Comparison of ENCODE assay signal across 16 cellular contexts in genomic region chr6:104531591-104531990, GRCh38.
"Had no signal": no experiment of that assay in that cellular context is flagged by ENCODE, and none has a peak within 500 bp of the region (broad histone marks: within the 10 kb centered on the region; RNA-seq: fewer than 3 reads in every experiment).

No MANE protein-coding gene starts in this region.

- H3K9me3 Mint-ChIP-seq: activated naive CD4-positive, alpha-beta T cell treated with anti-CD3 and anti-CD28 coated beads, Interleukin-2, amount 50 U/mL, for 24 hours; naive thymus-derived CD8-positive, alpha-beta T cell had no signal

- ATAC-seq: foreskin keratinocyte; left lung; naive thymus-derived CD8-positive, alpha-beta T cell; stimulated activated naive CD8-positive, alpha-beta T cell treated with anti-CD3 and anti-CD28 coated beads, Interleukin-15, Interleukin-2, amounts not matched to agents 100 U/mL and 50 U/mL, for 24 hours; upper lobe of right lung had no signal

- H3K27ac ChIP-seq: foreskin keratinocyte, pancreas, suprapubic skin, upper lobe of right lung had no signal

- H3K4me3 Mint-ChIP-seq: activated naive CD4-positive, alpha-beta T cell treated with anti-CD3 and anti-CD28 coated beads, Interleukin-2, amount 50 U/mL, for 24 hours; naive thymus-derived CD8-positive, alpha-beta T cell had no signal

- H3K27me3 ChIP-seq: adrenal gland, dorsolateral prefrontal cortex, left lung, pancreas, suprapubic skin, upper lobe of right lung had no signal

- H3K4me3 ChIP-seq: adrenal gland, dorsolateral prefrontal cortex, left lung, pancreas, suprapubic skin, upper lobe of right lung had no signal

- H3K9me3 ChIP-seq: adrenal gland, left lung, pancreas, suprapubic skin, upper lobe of right lung had no signal

- H3K4me1 Mint-ChIP-seq: activated naive CD4-positive, alpha-beta T cell treated with anti-CD3 and anti-CD28 coated beads, Interleukin-2, amount 50 U/mL, for 24 hours; naive thymus-derived CD8-positive, alpha-beta T cell had no signal

- DNase-seq: activated CD4-positive, alpha-beta T cell treated with anti-CD3 and anti-CD28 coated beads, Interleukin-2, amount 50 U/mL, for 4 hours; activated gamma-delta T cell; adrenal gland; dorsolateral prefrontal cortex; foreskin keratinocyte; hypothalamus; kidney; left lung; mammary epithelial cell; naive thymus-derived CD8-positive, alpha-beta T cell; pancreas; retina; stimulated activated naive CD8-positive, alpha-beta T cell treated with anti-CD3 and anti-CD28 coated beads, Interleukin-15, Interleukin-2, amounts not matched to agents 100 U/mL and 50 U/mL, for 24 hours; upper lobe of right lung had no signal

- H3K36me3 Mint-ChIP-seq: activated naive CD4-positive, alpha-beta T cell treated with anti-CD3 and anti-CD28 coated beads, Interleukin-2, amount 50 U/mL, for 24 hours; naive thymus-derived CD8-positive, alpha-beta T cell had no signal

- H3K4me1 ChIP-seq: foreskin keratinocyte, upper lobe of right lung had no signal

- H3K36me3 ChIP-seq: adrenal gland, left lung, pancreas, suprapubic skin, upper lobe of right lung had no signal
